ENCODE assay signal across 24 cellular contexts in the genomic region with DNA sequence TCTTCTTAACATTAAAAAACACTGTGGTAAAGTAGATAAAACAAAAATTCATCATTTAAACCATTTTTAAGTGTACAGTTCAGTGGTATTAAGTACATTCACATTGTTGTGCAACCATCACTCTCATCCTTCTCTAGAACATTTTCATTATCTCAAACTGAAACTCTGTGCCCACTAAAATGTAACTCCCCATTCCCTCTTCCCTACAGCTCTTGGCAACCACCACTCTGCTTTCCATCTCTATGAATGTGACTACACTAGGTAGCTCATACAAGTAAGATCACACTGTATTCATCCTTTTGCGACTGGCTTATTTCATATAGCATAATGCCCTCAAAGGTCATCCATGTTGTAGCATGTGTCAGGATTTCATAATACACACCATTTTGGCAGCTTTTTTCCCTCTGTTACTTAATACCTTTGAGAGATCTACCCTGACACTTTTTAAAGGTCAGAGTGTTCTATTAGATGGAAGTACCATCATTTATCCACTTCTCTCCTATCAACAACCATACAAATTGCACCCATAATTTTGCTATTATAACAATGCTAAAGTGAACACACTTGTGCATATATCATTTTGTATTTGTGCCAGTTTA.
"Had no signal": no experiment of that assay in that cellular context is flagged by ENCODE, and none has a peak within 500 bp of the region (broad histone marks: within the 10 kb centered on the region; RNA-seq: fewer than 3 reads in every experiment).

No MANE protein-coding gene starts in this region.

- H3K4me1 Mint-ChIP-seq: activated naive CD4-positive, alpha-beta T cell treated with anti-CD3 and anti-CD28 coated beads, Interleukin-2, amount 50 U/mL, for 24 hours had no signal

- ATAC-seq: activated CD4-positive, CD25-positive, alpha-beta regulatory T cell treated with anti-CD3 and anti-CD28 coated beads, Interleukin-2, amount 50 U/mL, for 24 hours; sciatic nerve; stimulated activated naive B cell treated with anti-CD40 and anti-IgM and Interleukin-4, amounts not matched to agents 10 μg/mL and 1 μg/mL and 100 μg/mL, for 72 hours had no signal

- H3K27me3 ChIP-seq: ascending aorta, foreskin keratinocyte, testis, transverse colon had no signal

- H3K4me3 ChIP-seq: adrenal gland, ascending aorta, testis, transverse colon had no signal

- H3K4me3 Mint-ChIP-seq: activated CD4-positive, alpha-beta memory T cell treated with anti-CD3 and anti-CD28 coated beads, Interleukin-2, amount 10 ng/mL, durations not matched to agents 7 days and 5 days; activated naive CD4-positive, alpha-beta T cell treated with anti-CD3 and anti-CD28 coated beads, Interleukin-2, amount 50 U/mL, for 24 hours; activated T-cell treated with anti-CD3 and anti-CD28 coated beads, Interleukin-2, amount 50 U/mL, for 24 hours; brain; nephron; stimulated activated naive B cell treated with anti-CD40 and anti-IgM and Interleukin-4, amounts not matched to agents 10 μg/mL and 1 μg/mL and 100 μg/mL, for 72 hours; T-helper 1 cell treated with Interleukin-12 subunit alpha and Interleukin-12 subunit beta and Interleukin-4 antibody, amounts not matched to agents 30 μg/mL and 1 μg/mL, for 36 hours had no signal

- H3K4me1 ChIP-seq: adrenal gland, ascending aorta, testis, transverse colon had no signal

- H3K36me3 Mint-ChIP-seq: activated naive CD4-positive, alpha-beta T cell treated with anti-CD3 and anti-CD28 coated beads, Interleukin-2, amount 50 U/mL, for 24 hours; brain; stimulated activated naive B cell treated with anti-CD40 and anti-IgM and Interleukin-4, amounts not matched to agents 10 μg/mL and 1 μg/mL and 100 μg/mL, for 72 hours had no signal

- H3K9ac ChIP-seq: SK-N-SH had no signal

- H3K9me3 Mint-ChIP-seq: activated CD4-positive, alpha-beta memory T cell treated with anti-CD3 and anti-CD28 coated beads, Interleukin-2, amount 10 ng/mL, durations not matched to agents 7 days and 5 days; activated naive CD4-positive, alpha-beta T cell treated with anti-CD3 and anti-CD28 coated beads, Interleukin-2, amount 50 U/mL, for 24 hours; activated T-cell treated with anti-CD3 and anti-CD28 coated beads, Interleukin-2, amount 50 U/mL, for 24 hours; activated T-helper 2 cell treated with anti-CD3 and anti-CD28 coated beads, Interferon-gamma antibody, Interleukin-2, Interleukin-4, amounts not matched to agents 10 μg/mL and 5 μg/mL and 100 μg/mL, durations not matched to agents 14 hours and 24 hours and 36 hours; brain; nephron; stimulated activated naive B cell treated with anti-CD40 and anti-IgM and Interleukin-4, amounts not matched to agents 10 μg/mL and 1 μg/mL and 100 μg/mL, for 72 hours; T-helper 1 cell treated with Interleukin-12 subunit alpha and Interleukin-12 subunit beta and Interleukin-4 antibody, amounts not matched to agents 30 μg/mL and 1 μg/mL, for 36 hours had no signal

- DNase-seq: activated CD4-positive, alpha-beta memory T cell treated with anti-CD3 and anti-CD28 coated beads, Interleukin-2, amount 10 ng/mL, durations not matched to agents 7 days and 5 days; activated CD4-positive, alpha-beta T cell treated with anti-CD3 and anti-CD28 coated beads for 48 hours; activated CD8-positive, alpha-beta memory T cell treated with anti-CD3 and anti-CD28 coated beads, Interleukin-2, amount 50 U/mL, for 48 hours; activated T-cell treated with anti-CD3 and anti-CD28 coated beads, Interleukin-2, amount 50 U/mL, for 24 hours; adrenal gland; foreskin keratinocyte; islet precursor cell; mammary epithelial cell; SK-N-SH; small intestine; stimulated activated naive B cell treated with anti-CD40 and anti-IgM and Interleukin-4, amounts not matched to agents 10 μg/mL and 1 μg/mL and 100 μg/mL, for 72 hours; SW 1271; T-helper 9 cell; testis; transverse colon; WERI-Rb-1 had no signal

- H3K27ac Mint-ChIP-seq: activated CD4-positive, alpha-beta memory T cell treated with anti-CD3 and anti-CD28 coated beads, Interleukin-2, amount 10 ng/mL, durations not matched to agents 7 days and 5 days; activated naive CD4-positive, alpha-beta T cell treated with anti-CD3 and anti-CD28 coated beads, Interleukin-2, amount 50 U/mL, for 24 hours; activated T-cell treated with anti-CD3 and anti-CD28 coated beads, Interleukin-2, amount 50 U/mL, for 24 hours; activated T-helper 2 cell treated with anti-CD3 and anti-CD28 coated beads, Interferon-gamma antibody, Interleukin-2, Interleukin-4, amounts not matched to agents 10 μg/mL and 5 μg/mL and 100 μg/mL, durations not matched to agents 14 hours and 24 hours and 36 hours; nephron; stimulated activated naive B cell treated with anti-CD40 and anti-IgM and Interleukin-4, amounts not matched to agents 10 μg/mL and 1 μg/mL and 100 μg/mL, for 72 hours; T-helper 1 cell treated with Interleukin-12 subunit alpha and Interleukin-12 subunit beta and Interleukin-4 antibody, amounts not matched to agents 30 μg/mL and 1 μg/mL, for 36 hours had no signal

- H3K9me3 ChIP-seq: adrenal gland, ascending aorta, SK-N-SH, testis, transverse colon had no signal

- H3K27me3 Mint-ChIP-seq: activated naive CD4-positive, alpha-beta T cell treated with anti-CD3 and anti-CD28 coated beads, Interleukin-2, amount 50 U/mL, for 24 hours; brain had no signal

- H3K27ac ChIP-seq: adrenal gland, ascending aorta, foreskin keratinocyte, testis, transverse colon, WERI-Rb-1 had no signal

- H3K4me2 ChIP-seq: SK-N-SH had no signal

- H3K36me3 ChIP-seq: adrenal gland, ascending aorta, transverse colon, WERI-Rb-1 had no signal
